16 cellular contexts compared by ENCODE assay signal in genomic region chr10:118818621-118819221, GRCh38.
DNase-seq lines count a peak whose midpoint lies in the region; ATAC-seq and TF ChIP-seq lines count a peak whose summit lies in the region.
"Had no signal": no experiment of that assay in that cellular context is flagged by ENCODE, and none has a peak within 500 bp of the region (broad histone marks: within the 10 kb centered on the region; RNA-seq: fewer than 3 reads in every experiment).

No MANE protein-coding gene starts in this region.

- WGBS in suprapubic skin, result 80% methylated on average over 2 of the region's 17 CpGs

- H3K36me3 ChIP-seq in suprapubic skin, result no peaks in the 10 kb centered on the region
- H3K36me3 ChIP-seq: HAP-1, right lobe of liver had no signal

- no peak for TF ChIP-seq EP300 in suprapubic skin (IDR thresholded peaks at IDR 0.05)

- H3K4me3 ChIP-seq in suprapubic skin, result no peak overlapping the region
- H3K4me3 ChIP-seq: HAP-1, right lobe of liver had no signal

- intact Hi-C loops in posterior cingulate gyrus (cut with DNase I), result no loop called here

- H3K9me3 ChIP-seq in suprapubic skin, result no peaks in the 10 kb centered on the region
- H3K9me3 ChIP-seq: HAP-1, right lobe of liver had no signal

- H3K27me3 ChIP-seq in suprapubic skin, result peaks cover 3% of the 10 kb centered on the region
- H3K27me3 ChIP-seq: right lobe of liver had no signal

- no peak overlapping the region for H3K27ac ChIP-seq in suprapubic skin
- H3K27ac ChIP-seq: right lobe of liver had no signal

- peaks cover 6% of the 10 kb centered on the region for H3K4me1 ChIP-seq in suprapubic skin
- H3K4me1 ChIP-seq: HAP-1, right lobe of liver had no signal

- no peak for TF ChIP-seq CTCF in suprapubic skin (IDR thresholded peaks at IDR 0.05)

- no peak for TF ChIP-seq POLR2A in suprapubic skin (IDR thresholded peaks at IDR 0.05)

- DNase-seq in DMS79 treated with DMSO at 0.1 percent for 48 hours (lab: John Stamatoyannopoulos, UW) (peak; percentile 78), NCI-H345 (lab: John Stamatoyannopoulos, UW) (peak; percentile 59), cerebellar cortex (ENCODE audit: low spot score) (peak; percentile 88), posterior cingulate gyrus (peak in 6 of 10 donors; percentile 16 to 80 (median 43)), suprapubic skin (ENCODE audit: low spot score in 2 of 2) (no peak)
- no peak for DNase-seq in activated CD4-positive, alpha-beta T cell treated with anti-CD3 and anti-CD28 coated beads, Interleukin-2, amount 50 U/mL, for 4 hours
- DNase-seq: activated CD4-positive, alpha-beta T cell treated with anti-CD3 and anti-CD28 coated beads, Interleukin-2, amount 50 U/mL, for 1 hour; endodermal cell; Kasumi-1; naive thymus-derived CD8-positive, alpha-beta T cell; NCI-H526; right lobe of liver; T1000 had no signal

- ATAC-seq in GM21619 (IDR thresholded peaks at IDR 0.05; ENCODE audit: unreplicated experiment) (no peak), GM21529 (IDR thresholded peaks at IDR 0.05; ENCODE audit: unreplicated experiment) (no peak)
- ATAC-seq: naive thymus-derived CD8-positive, alpha-beta T cell had no signal

Comparison
In these comparisons a context has a peak if more than half of its experiments do, and no peak if none do; other contexts are left out.
1. DNase-seq: peak in DMS79 treated with DMSO at 0.1 percent for 48 hours (single experiment), NCI-H345 (single experiment), cerebellar cortex (single experiment) and posterior cingulate gyrus (6 of 10); none in activated CD4-positive, alpha-beta T cell treated with anti-CD3 and anti-CD28 coated beads, Interleukin-2, amount 50 U/mL, for 4 hours (0 of 2) and suprapubic skin (0 of 2).